In the genomic region with DNA sequence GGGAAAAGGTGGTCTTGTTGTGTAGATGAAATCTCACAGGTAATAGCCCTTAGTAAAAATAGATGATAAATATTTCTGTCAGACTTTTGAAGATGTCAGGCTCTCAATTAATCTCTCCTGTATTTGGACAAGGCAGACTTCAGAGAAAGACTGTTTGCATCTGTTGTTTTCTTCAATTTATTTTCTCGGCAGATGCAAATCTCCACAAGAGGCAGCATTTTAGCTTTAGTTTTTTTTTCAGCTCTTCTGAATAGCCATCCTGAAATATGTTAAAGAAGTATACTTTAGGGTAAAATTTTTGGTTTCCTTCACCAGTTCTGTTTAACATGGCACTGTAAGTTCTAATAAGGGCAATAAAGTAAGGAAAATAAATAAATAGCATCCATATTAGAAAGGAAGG, we compare ENCODE assay signal across 21 cellular contexts.
"Had no signal": no experiment of that assay in that cellular context is flagged by ENCODE, and none has a peak within 500 bp of the region (broad histone marks: within the 10 kb centered on the region; RNA-seq: fewer than 3 reads in every experiment).

No MANE protein-coding gene starts in this region.

- H3K4me3 ChIP-seq: esophagus squamous epithelium, left ventricle myocardium inferior, lung, right lobe of liver, tibial nerve had no signal

- H3K36me3 ChIP-seq: esophagus squamous epithelium, left ventricle myocardium inferior, right lobe of liver, tibial nerve had no signal

- H3K4me1 Mint-ChIP-seq: activated CD4-positive, alpha-beta memory T cell treated with anti-CD3 and anti-CD28 coated beads, Interleukin-2, amount 10 ng/mL, durations not matched to agents 7 days and 5 days; activated CD4-positive, alpha-beta T cell treated with anti-CD3 and anti-CD28 coated beads, Interleukin-2, amount 10 ng/mL, durations not matched to agents 7 days and 5 days; activated T-helper 17 cell treated with anti-CD3 and anti-CD28 coated beads, Interleukin-2, amount 50 U/mL, for 72 hours; natural killer cell had no signal

- H3K27me3 ChIP-seq: esophagus squamous epithelium, right lobe of liver, tibial nerve had no signal

- H3K27ac Mint-ChIP-seq: activated CD4-positive, alpha-beta memory T cell treated with anti-CD3 and anti-CD28 coated beads, Interleukin-2, amount 10 ng/mL, durations not matched to agents 7 days and 5 days; activated CD4-positive, alpha-beta T cell treated with anti-CD3 and anti-CD28 coated beads, Interleukin-2, amount 10 ng/mL, durations not matched to agents 7 days and 5 days; activated T-helper 17 cell treated with anti-CD3 and anti-CD28 coated beads, Interleukin-2, amount 50 U/mL, for 72 hours; natural killer cell had no signal

- H3K9me3 Mint-ChIP-seq: activated CD4-positive, alpha-beta T cell treated with anti-CD3 and anti-CD28 coated beads, Interleukin-2, amount 10 ng/mL, durations not matched to agents 7 days and 5 days had no signal

- ATAC-seq: activated T-cell treated with anti-CD3 and anti-CD28 coated beads, Interleukin-2, amount 50 U/mL, for 4 hours; activated T-helper 17 cell treated with anti-CD3 and anti-CD28 coated beads, Interleukin-2, amount 50 U/mL, for 72 hours; natural killer cell; right lobe of liver had no signal

- DNase-seq: activated CD4-positive, alpha-beta memory T cell treated with anti-CD3 and anti-CD28 coated beads, Interleukin-2, amount 10 ng/mL, durations not matched to agents 7 days and 5 days; activated CD4-positive, alpha-beta T cell treated with anti-CD3 and anti-CD28 coated beads, Interleukin-2, amount 10 ng/mL, durations not matched to agents 7 days and 5 days; activated CD4-positive, CD25-positive, alpha-beta regulatory T cell treated with anti-CD3 and anti-CD28 coated beads, Interleukin-2, amount 50 U/mL, for 72 hours; activated CD8-positive, alpha-beta memory T cell treated with anti-CD3 and anti-CD28 coated beads, Interleukin-2, amount 50 U/mL, for 48 hours; activated gamma-delta T cell treated with Interleukin-2 at 50 U/mL for 16 hours; activated naive CD4-positive, alpha-beta T cell treated with anti-CD3 and anti-CD28 coated beads, Interleukin-2, amount 50 U/mL, for 16 hours; activated T-cell treated with anti-CD3 and anti-CD28 coated beads, Interleukin-2, amount 50 U/mL, for 4 hours; amniotic stem cell; caudate nucleus; esophagus squamous epithelium; islet precursor cell; left ventricle myocardium inferior; mesendoderm; natural killer cell; posterior cingulate gyrus; right lobe of liver; stimulated activated CD4-positive, alpha-beta T cell treated with anti-CD3 and anti-CD28 coated beads, Interleukin-2, amount 100 ng/mL, for 48 hours; stimulated activated naive CD4-positive, alpha-beta T cell treated with Interleukin-2 at 50 U/mL for 16 hours had no signal

- H3K27ac ChIP-seq: esophagus squamous epithelium, left ventricle myocardium inferior, right lobe of liver, tibial nerve had no signal

- H3K27me3 Mint-ChIP-seq: activated CD4-positive, alpha-beta memory T cell treated with anti-CD3 and anti-CD28 coated beads, Interleukin-2, amount 10 ng/mL, durations not matched to agents 7 days and 5 days; activated CD4-positive, alpha-beta T cell treated with anti-CD3 and anti-CD28 coated beads, Interleukin-2, amount 10 ng/mL, durations not matched to agents 7 days and 5 days; activated T-helper 17 cell treated with anti-CD3 and anti-CD28 coated beads, Interleukin-2, amount 50 U/mL, for 72 hours had no signal

- H3K4me1 ChIP-seq: esophagus squamous epithelium, left ventricle myocardium inferior, right lobe of liver, tibial nerve had no signal

- H3K4me3 Mint-ChIP-seq: activated CD4-positive, alpha-beta memory T cell treated with anti-CD3 and anti-CD28 coated beads, Interleukin-2, amount 10 ng/mL, durations not matched to agents 7 days and 5 days; activated CD4-positive, alpha-beta T cell treated with anti-CD3 and anti-CD28 coated beads, Interleukin-2, amount 10 ng/mL, durations not matched to agents 7 days and 5 days; activated T-cell treated with anti-CD3 and anti-CD28 coated beads, Interleukin-2, amount 50 U/mL, for 4 hours; activated T-helper 17 cell treated with anti-CD3 and anti-CD28 coated beads, Interleukin-2, amount 50 U/mL, for 72 hours; natural killer cell had no signal
